10 cellular contexts compared by ENCODE assay signal in genomic region chr5:162593881-162594280, GRCh38.
DNase-seq lines count a peak whose midpoint lies in the region; ATAC-seq and TF ChIP-seq lines count a peak whose summit lies in the region.
"Had no signal": no experiment of that assay in that cellular context is flagged by ENCODE, and none has a peak within 500 bp of the region (broad histone marks: within the 10 kb centered on the region; RNA-seq: fewer than 3 reads in every experiment).

No MANE protein-coding gene starts in this region.

- H3K4me3 ChIP-seq in cardiac fibroblast (replicated peaks in 1 of 2; ENCODE audit: low read depth in 2 of 2, low read length in 2 of 2): no peak overlapping the region
- H3K4me3 ChIP-seq: BLaER1 had no signal

- peak; percentile 2 for DNase-seq in A172 (ENCODE audit: low spot score)
- DNase-seq in cardiac fibroblast (ENCODE audit: low read depth in 2 of 2): no peak
- DNase-seq in NCI-H69 (lab: John Stamatoyannopoulos, UW): no peak
- no peak for DNase-seq in activated CD8-positive, alpha-beta memory T cell treated with anti-CD3 and anti-CD28 coated beads, Interleukin-2, amount 50 U/mL, for 4 hours
- DNase-seq in GM03348 (ENCODE audit: low spot score): no peak
- DNase-seq: T-helper 1 cell had no signal

- TF ChIP-seq CTCF in cardiac fibroblast (IDR thresholded peaks at IDR 0.05; ENCODE audit: low read depth, low read length): peak; percentile 32

- peak; percentile 68 for ATAC-seq in GM18519 (IDR thresholded peaks at IDR 0.05; ENCODE audit: low FRiP score, unreplicated experiment)
- peak; percentile 74 for ATAC-seq in HG03469 (IDR thresholded peaks at IDR 0.05; ENCODE audit: unreplicated experiment)
- no peak for ATAC-seq in HG02938 (IDR thresholded peaks at IDR 0.05; ENCODE audit: unreplicated experiment)
